20 cellular contexts compared by ENCODE assay signal in genomic region chr10:101379663-101380352, GRCh38. TPM values are rescaled to one million over a fixed set of nuclear protein-coding genes. Genes with fewer than 3 reads are reported as not detected.
A peak's percentile ranks its signal among the peaks of the same experiment; 100 is the strongest.
DNase-seq lines count a peak whose midpoint lies in the region; ATAC-seq, FAIRE-seq and TF ChIP-seq lines count a peak whose summit lies in the region.
"Had no signal": no experiment of that assay in that cellular context is flagged by ENCODE, and none has a peak within 500 bp of the region (broad histone marks: within the 10 kb centered on the region; RNA-seq: fewer than 3 reads in every experiment).

No MANE protein-coding gene starts in this region.

- peaks cover 36% of the 10 kb centered on the region for H3K4me1 Mint-ChIP-seq in activated naive CD8-positive, alpha-beta T cell treated with anti-CD3 and anti-CD28 coated beads, Interleukin-2, amount 50 U/mL, for 24 hours
- H3K4me1 Mint-ChIP-seq in CD4-positive, alpha-beta memory T cell: peaks cover 13 to 26% (median 19%) of the 10 kb centered on the region in 4 donors
- H3K4me1 Mint-ChIP-seq: GM23338 had no signal

- intact Hi-C loops in breast epithelium (cut with DNase I; ENCODE audit: low total_unique reads): no loop called here
- intact Hi-C loops in kidney (cut with DNase I): no loop called here
- intact Hi-C loops in CD4-positive, alpha-beta memory T cell (cut with micrococcal nuclease): no loop called here

- TF ChIP-seq POLR2A in breast epithelium (IDR thresholded peaks at IDR 0.05): no peak

- no peak overlapping the region for H3K4me3 Mint-ChIP-seq in activated naive CD8-positive, alpha-beta T cell treated with anti-CD3 and anti-CD28 coated beads, Interleukin-2, amount 50 U/mL, for 24 hours
- no peak overlapping the region for H3K4me3 Mint-ChIP-seq in CD4-positive, alpha-beta memory T cell
- H3K4me3 Mint-ChIP-seq: GM23338 had no signal

- H3K9me3 ChIP-seq in breast epithelium (no peaks in the 10 kb centered on the region), kidney (ENCODE audit: control insufficient read depth in 1 of 2, low read length in 2 of 2) (no peaks in the 10 kb centered on the region)
- no peaks in the 10 kb centered on the region for H3K9me3 ChIP-seq in CD4-positive, alpha-beta memory T cell (ENCODE audit: control insufficient read depth in 1 of 2, low read length in 2 of 2)
- H3K9me3 ChIP-seq: BE2C, Caco-2 had no signal

- no peaks in the 10 kb centered on the region for H3K9me3 Mint-ChIP-seq in activated naive CD8-positive, alpha-beta T cell treated with anti-CD3 and anti-CD28 coated beads, Interleukin-2, amount 50 U/mL, for 24 hours
- peaks cover 0 to 3% (median 0%) of the 10 kb centered on the region in 8 donors for H3K9me3 Mint-ChIP-seq in CD4-positive, alpha-beta memory T cell
- H3K9me3 Mint-ChIP-seq: CD4-positive, CD25-positive, alpha-beta regulatory T cell; GM23338 had no signal

- H3K27ac ChIP-seq in breast epithelium (peak overlapping the region in 1 of 2 donors; percentile 43), kidney (ENCODE audit: low read depth in 2 of 2, low read length in 2 of 2) (no peak overlapping the region)
- no peak overlapping the region for H3K27ac ChIP-seq in CD4-positive, alpha-beta memory T cell (ENCODE audit: low read depth, low read length)
- H3K27ac ChIP-seq: SK-N-MC had no signal

- CTCF ChIA-PET in CD4-positive, alpha-beta memory T cell (lab: Charles Lee; ENCODE audit: partially characterized antibody): no interaction called here

- no peak overlapping the region for H3K9ac ChIP-seq in kidney (ENCODE audit: low read length in 2 of 2)

- TF ChIP-seq CTCF in breast epithelium (IDR thresholded peaks at IDR 0.05) (no peak), kidney (IDR thresholded peaks at IDR 0.05; ENCODE audit: borderline replicate concordance, extremely low read depth, insufficient read depth) (no peak)

- no peaks in the 10 kb centered on the region for H3K27me3 ChIP-seq in breast epithelium
- no peaks in the 10 kb centered on the region for H3K27me3 ChIP-seq in CD4-positive, alpha-beta memory T cell (ENCODE audit: insufficient read depth, low read length)
- H3K27me3 ChIP-seq: BE2C had no signal

- no peaks in the 10 kb centered on the region for H3K27me3 Mint-ChIP-seq in activated naive CD8-positive, alpha-beta T cell treated with anti-CD3 and anti-CD28 coated beads, Interleukin-2, amount 50 U/mL, for 24 hours
- no peaks in the 10 kb centered on the region for H3K27me3 Mint-ChIP-seq in CD4-positive, alpha-beta memory T cell
- H3K27me3 Mint-ChIP-seq: CD4-positive, CD25-positive, alpha-beta regulatory T cell had no signal

- peak overlapping the region; percentile 34 for H3K27ac Mint-ChIP-seq in activated naive CD8-positive, alpha-beta T cell treated with anti-CD3 and anti-CD28 coated beads, Interleukin-2, amount 50 U/mL, for 24 hours
- peak overlapping the region in 1 of 7 donors; percentile 66 for H3K27ac Mint-ChIP-seq in CD4-positive, alpha-beta memory T cell
- H3K27ac Mint-ChIP-seq: CD4-positive, CD25-positive, alpha-beta regulatory T cell; GM23338 had no signal

- H3K36me3 ChIP-seq in breast epithelium (no peaks in the 10 kb centered on the region), kidney (ENCODE audit: control insufficient read depth in 1 of 2, insufficient read depth in 2 of 2, low read length in 2 of 2) (no peaks in the 10 kb centered on the region)
- H3K36me3 ChIP-seq in CD4-positive, alpha-beta memory T cell (ENCODE audit: insufficient read depth, low read length): no peaks in the 10 kb centered on the region
- H3K36me3 ChIP-seq: BE2C had no signal

- POLR2A ChIA-PET in CD4-positive, alpha-beta memory T cell (lab: Charles Lee; ENCODE audit: partially characterized antibody): no interaction called here

- ATAC-seq in activated naive CD8-positive, alpha-beta T cell treated with anti-CD3 and anti-CD28 coated beads, Interleukin-2, amount 50 U/mL, for 24 hours: no peak
- ATAC-seq: GM23338, Right ventricle myocardium inferior had no signal

- H3K4me3 ChIP-seq in breast epithelium: no peak overlapping the region
- no peak overlapping the region for H3K4me3 ChIP-seq in kidney (ENCODE audit: low read length in 2 of 2)
- H3K4me3 ChIP-seq in CD4-positive, alpha-beta memory T cell (ENCODE audit: low read length in 2 of 2): no peak overlapping the region
- H3K4me3 ChIP-seq: GM23338, SK-N-MC had no signal

- in situ Hi-C loops in T47D (cut with HindIII; ENCODE audit: low pct_unique_long_range_greater_than_20kb, low sequenced_read_pairs): no loop called here

- peak; percentile 55 for FAIRE-seq in kidney (lab: Jason Lieb, UNC)

- H3K4me1 ChIP-seq in breast epithelium (no peaks in the 10 kb centered on the region), kidney (ENCODE audit: control insufficient read depth in 1 of 2, insufficient read depth in 1 of 2, low read depth in 1 of 2, low read length in 2 of 2) (no peaks in the 10 kb centered on the region)
- peaks cover 4% of the 10 kb centered on the region for H3K4me1 ChIP-seq in CD4-positive, alpha-beta memory T cell (ENCODE audit: insufficient read depth, low read length)
- H3K4me1 ChIP-seq: BE2C, Caco-2 had no signal

- DNase-seq in T47D (ENCODE audit: low read depth in 1 of 2, low spot score in 1 of 2): peak; percentile 19 to 87
- no peak for DNase-seq in breast epithelium (ENCODE audit: low spot score in 2 of 2)
- DNase-seq in activated naive CD8-positive, alpha-beta T cell treated with anti-CD3 and anti-CD28 coated beads, Interleukin-2, amount 50 U/mL, for 24 hours: no peak
- no peak for DNase-seq in kidney
- no peak for DNase-seq in NCI-H1417 treated with DMSO at 0.1 percent for 48 hours (lab: John Stamatoyannopoulos, UW)
- DNase-seq in CD4-positive, alpha-beta memory T cell: no peak
- DNase-seq in RKO (ENCODE audit: low spot score): no peak
- DNase-seq in NCI-H128 (lab: John Stamatoyannopoulos, UW; ENCODE audit: unreplicated experiment): no peak
- DNase-seq: BE2C; Caco-2; CD4-positive, CD25-positive, alpha-beta regulatory T cell; Kasumi-1; NCI-H1436; NCI-H1930; NCI-H226; NCI-H524; NCI-H82 had no signal

- peaks cover under 1% of the 10 kb centered on the region for H3K36me3 Mint-ChIP-seq in activated naive CD8-positive, alpha-beta T cell treated with anti-CD3 and anti-CD28 coated beads, Interleukin-2, amount 50 U/mL, for 24 hours (ENCODE audit: low read depth)
- peaks cover 5% of the 10 kb centered on the region in 2 donors for H3K36me3 Mint-ChIP-seq in CD4-positive, alpha-beta memory T cell

RNA-seq across cellular contexts. Expression of gene BTRC, which starts 25.8 kb away (rescaled TPM):
- 10 to 100 TPM; 13.4 to 24.3 (median 15.1) TPM for total RNA-seq in breast epithelium
- total RNA-seq in kidney: 18.0 TPM
- 6.7 TPM for polyA plus RNA-seq in kidney (ENCODE audit: insufficient read depth, low read depth, low replicate concordance)
- 10 to 100 TPM; 18.7 to 21.3 TPM for total RNA-seq in CD4-positive, alpha-beta memory T cell
- polyA plus RNA-seq in CD4-positive, alpha-beta memory T cell: 10 to 100 TPM in 1 of 2 donors, 1 to 10 TPM in 1; 6.7 to 13.2 TPM

Comparison
In these comparisons a context has a peak if more than half of its experiments do, and no peak if none do; other contexts are left out.
1. DNase-seq: peak in T47D (2 of 2); none in breast epithelium (0 of 2), activated naive CD8-positive, alpha-beta T cell treated with anti-CD3 and anti-CD28 coated beads, Interleukin-2, amount 50 U/mL, for 24 hours (single experiment), kidney (single experiment), NCI-H1417 treated with DMSO at 0.1 percent for 48 hours (single experiment), CD4-positive, alpha-beta memory T cell (0 of 5), RKO (single experiment) and NCI-H128 (single experiment).